In genomic region chr13:99467764-99468163, GRCh38 we compare ENCODE assay signal across 17 cellular contexts. TPM values are rescaled to one million over a fixed set of nuclear protein-coding genes. Genes with fewer than 3 reads are reported as not detected.
DNase-seq lines count a peak whose midpoint lies in the region; TF ChIP-seq lines count a peak whose summit lies in the region.
"Had no signal": no experiment of that assay in that cellular context is flagged by ENCODE, and none has a peak within 500 bp of the region (broad histone marks: within the 10 kb centered on the region; RNA-seq: fewer than 3 reads in every experiment).

No MANE protein-coding gene starts in this region.

- H2BK12ac ChIP-seq in H9 (ENCODE audit: insufficient read length, low read depth, low read length): no peak overlapping the region

- peaks cover 8% of the 10 kb centered on the region; the same call in 1 of the 2 replicates for H3K27me3 Mint-ChIP-seq in H9 (ENCODE audit: low read depth)
- H3K27me3 Mint-ChIP-seq: activated naive CD4-positive, alpha-beta T cell treated with anti-CD3 and anti-CD28 coated beads, Interleukin-2, amount 50 U/mL, for 24 hours had no signal

- no peak for TF ChIP-seq CTCF in AG09309 (IDR thresholded peaks at IDR 0.05; ENCODE audit: control insufficient read depth, insufficient read depth, low read depth, low read length, missing control alignments)
- TF ChIP-seq CTCF in H9 (conservative IDR thresholded peaks at IDR 0.05): no peak
- no peak for TF ChIP-seq CTCF in tibial artery (IDR thresholded peaks at IDR 0.05)

- no peak overlapping the region for H3K27ac Mint-ChIP-seq in H9
- H3K27ac Mint-ChIP-seq: activated naive CD4-positive, alpha-beta T cell treated with anti-CD3 and anti-CD28 coated beads, Interleukin-2, amount 50 U/mL, for 24 hours; natural killer cell had no signal

- no peaks in the 10 kb centered on the region for H3K36me3 ChIP-seq in tibial artery
- H3K36me3 ChIP-seq: SJSA1, stomach had no signal

- no peak overlapping the region for H3K23ac ChIP-seq in H9 (ENCODE audit: insufficient read length, low read depth, low read length)

- no peak overlapping the region for H2BK20ac ChIP-seq in H9 (ENCODE audit: low read depth, low read length, poor library complexity, severe bottlenecking)

- no peak overlapping the region for H3K56ac ChIP-seq in H9 (ENCODE audit: insufficient read length, low read depth, low read length)

- H2BK5ac ChIP-seq in H9 (ENCODE audit: insufficient read length, low read length): no peak overlapping the region

- no peak overlapping the region for H3T11ph ChIP-seq in H9 (ENCODE audit: low read length)

- no peaks in the 10 kb centered on the region; the same call in 1 of the 2 replicates for H3K4me1 ChIP-seq in H9 (ENCODE audit: insufficient read depth, low read length)
- H3K4me1 ChIP-seq in tibial artery: no peaks in the 10 kb centered on the region

- intact Hi-C loops in tibial artery (cut with DNase I; ENCODE audit: low total_unique reads): no loop called here

- no peaks in the 10 kb centered on the region for H3K9me3 Mint-ChIP-seq in H9
- H3K9me3 Mint-ChIP-seq: activated naive CD4-positive, alpha-beta T cell treated with anti-CD3 and anti-CD28 coated beads, Interleukin-2, amount 50 U/mL, for 24 hours; natural killer cell had no signal

- no peaks in the 10 kb centered on the region for H3K79me2 ChIP-seq in H9 (ENCODE audit: insufficient read depth, low read length)

- no peak overlapping the region for H3K4me2 ChIP-seq in H9 (ENCODE audit: insufficient read depth, insufficient read length, low read length)

- H3K79me1 ChIP-seq in H9 (ENCODE audit: insufficient read depth, low read depth, low read length, poor library complexity, severe bottlenecking): no peaks in the 10 kb centered on the region

- H3K27me3 ChIP-seq in H9 (ENCODE audit: insufficient read depth, low read length) (no peaks in the 10 kb centered on the region), tibial artery (peaks cover 0 to 3% of the 10 kb centered on the region in 2 donors)
- H3K27me3 ChIP-seq: SJSA1, stomach had no signal

- no peak overlapping the region for H3K14ac ChIP-seq in H9 (ENCODE audit: insufficient read depth, low read length)

- DNase-seq in AG09309 (ENCODE audit: low read depth): peak; percentile 28
- DNase-seq in HT-29 (ENCODE audit: low spot score): peak; percentile 46
- peak; percentile 31 for DNase-seq in astrocyte of the hippocampus (ENCODE audit: low read depth, low spot score)
- peak; percentile 84 for DNase-seq in iris pigment epithelial cell (ENCODE audit: low read depth)
- no peak for DNase-seq in H9
- DNase-seq in HUDEP-2 (lab: John Stamatoyannopoulos, UW; ENCODE audit: unreplicated experiment in 76 of 76): no peak
- no peak for DNase-seq in NCI-H128 (lab: John Stamatoyannopoulos, UW; ENCODE audit: unreplicated experiment)
- no peak for DNase-seq in tibial artery
- DNase-seq: C1 segment of cervical spinal cord, cortex of kidney, left cardiac atrium, natural killer cell, NCI-H774, right cardiac atrium, stomach had no signal

- no peak overlapping the region for H4K8ac ChIP-seq in H9 (replicated peaks; ENCODE audit: insufficient read length, low read depth, low read length)

- H2BK15ac ChIP-seq in H9 (ENCODE audit: low read depth, low read length): no peak overlapping the region

- no CpG with 5 or more reads among the region's 4 CpGs for WGBS in H9 (ENCODE audit: extremely low coverage, insufficient read length, low lambda C conversion rate)

- no peak overlapping the region for H4K91ac ChIP-seq in H9 (ENCODE audit: insufficient read length, low read depth, low read length)

- no peak overlapping the region for H2BK120ac ChIP-seq in H9 (ENCODE audit: low read depth, low read length, poor library complexity, severe bottlenecking)

- H3K9ac ChIP-seq in H9 (ENCODE audit: extremely low read depth, insufficient read length, low read length): no peak overlapping the region

- H3K18ac ChIP-seq in H9 (ENCODE audit: insufficient read length, low read depth, low read length): no peak overlapping the region

- H3K9me3 ChIP-seq in H9 (ENCODE audit: control insufficient read depth, low read depth, low read length): no peaks in the 10 kb centered on the region
- no peaks in the 10 kb centered on the region for H3K9me3 ChIP-seq in tibial artery
- H3K9me3 ChIP-seq: SJSA1, stomach had no signal

- H3K4me3 ChIP-seq in AG09309 (ENCODE audit: control insufficient read depth, low read depth, low read length) (no peak overlapping the region), tibial artery (no peak overlapping the region)
- H3K4me3 ChIP-seq: SJSA1, stomach had no signal

- H3K4ac ChIP-seq in H9 (ENCODE audit: low read depth, low read length): no peak overlapping the region

- H2AK5ac ChIP-seq in H9 (ENCODE audit: insufficient read length, low read length): no peak overlapping the region

- H4K5ac ChIP-seq in H9 (ENCODE audit: insufficient read length, low read depth, low read length): no peak overlapping the region

- peaks cover 13 to 15% of the 10 kb centered on the region in 2 experiments for H3K4me1 Mint-ChIP-seq in H9

- no peak overlapping the region for H3K4me3 Mint-ChIP-seq in H9
- H3K4me3 Mint-ChIP-seq: activated naive CD4-positive, alpha-beta T cell treated with anti-CD3 and anti-CD28 coated beads, Interleukin-2, amount 50 U/mL, for 24 hours; natural killer cell had no signal

- no peaks in the 10 kb centered on the region; a peak in 1 of 7 replicates for H3K36me3 Mint-ChIP-seq in H9 (ENCODE audit: insufficient read depth in 1 of 3, low read depth in 3 of 3)
- H3K36me3 Mint-ChIP-seq: natural killer cell had no signal

- no peaks in the 10 kb centered on the region for H3K23me2 ChIP-seq in H9 (ENCODE audit: insufficient read length, low read depth, low read length, poor library complexity, severe bottlenecking)

- H4K20me1 ChIP-seq in H9 (ENCODE audit: control insufficient read depth, insufficient read depth, insufficient read length): no peaks in the 10 kb centered on the region

- no peak overlapping the region for H2AFZ ChIP-seq in H9 (ENCODE audit: low read length)

- no peak overlapping the region for H3K27ac ChIP-seq in H9 (ENCODE audit: insufficient read length, low read depth, low read length)
- no peak overlapping the region for H3K27ac ChIP-seq in tibial artery
- H3K27ac ChIP-seq: SJSA1 had no signal

RNA-seq across cellular contexts. Expression of gene TM9SF2, which starts 33.5 kb away (rescaled TPM):
- 75.7 and 81.9 TPM in 2 replicates for total RNA-seq in HT-29 (2014; rRNA removed; shearing (Covaris generic))
- total RNA-seq in H9 (2021): 85.7 and 86.1 TPM in 2 replicates

Comparison
In these comparisons a context has a peak if more than half of its experiments do, and no peak if none do; other contexts are left out.
1. DNase-seq: peak in AG09309 (single experiment), HT-29 (single experiment), astrocyte of the hippocampus (single experiment) and iris pigment epithelial cell (single experiment); none in H9 (single experiment), HUDEP-2 (0 of 76), NCI-H128 (single experiment) and tibial artery (0 of 2).